ENCODE assay signal across 18 cellular contexts in the genomic region with DNA sequence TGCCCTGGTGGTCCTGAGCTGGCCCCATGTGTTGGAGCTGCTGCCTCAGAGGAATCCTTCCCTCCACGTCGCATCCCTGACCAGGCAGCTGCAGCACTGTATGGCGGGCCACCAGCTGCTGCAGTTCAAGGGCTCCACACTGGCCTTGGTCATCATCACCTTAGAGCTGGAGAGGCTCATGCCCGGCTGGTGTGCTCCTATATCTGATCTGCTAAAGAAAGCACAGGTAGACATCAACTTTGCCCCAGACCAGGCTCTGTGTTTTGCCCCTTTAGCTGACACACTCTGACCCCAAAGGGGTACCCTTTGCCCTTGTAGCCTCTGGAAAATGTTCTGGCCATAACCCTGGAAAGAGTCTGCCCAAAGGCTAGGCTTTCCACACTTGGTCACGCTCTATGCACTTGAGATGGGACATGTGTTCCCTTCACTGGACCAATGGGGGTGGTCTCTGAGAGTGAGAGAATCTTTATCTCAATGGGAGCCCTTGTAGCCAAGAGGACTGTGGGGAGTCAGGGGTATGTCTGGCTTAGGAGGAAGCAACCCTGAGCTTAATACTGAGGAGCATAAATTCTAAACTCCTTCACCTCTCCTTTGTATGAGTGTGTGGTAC. TPM values are rescaled to one million over a fixed set of nuclear protein-coding genes. Genes with fewer than 3 reads are reported as not detected.
DNase-seq lines count a peak whose midpoint lies in the region; ATAC-seq and TF ChIP-seq lines count a peak whose summit lies in the region.
"Had no signal": no experiment of that assay in that cellular context is flagged by ENCODE, and none has a peak within 500 bp of the region (broad histone marks: within the 10 kb centered on the region; RNA-seq: fewer than 3 reads in every experiment).

No MANE protein-coding gene starts in this region.

- no peaks in the 10 kb centered on the region for H3K27me3 ChIP-seq in right atrium auricular region

- H3K4me1 Mint-ChIP-seq in activated naive CD4-positive, alpha-beta T cell treated with anti-CD3 and anti-CD28 coated beads, Interleukin-2, amount 50 U/mL, for 24 hours = peaks cover 31% of the 10 kb centered on the region
- peaks cover 14% of the 10 kb centered on the region for H3K4me1 Mint-ChIP-seq in activated naive CD4-positive, alpha-beta T cell treated with anti-CD3 and anti-CD28 coated beads, Interleukin-2, amount 10 ng/mL, durations not matched to agents 7 days and 5 days
- H3K4me1 Mint-ChIP-seq in central memory CD8-positive, alpha-beta T cell = peaks cover 5% of the 10 kb centered on the region

- no peak for TF ChIP-seq CTCF in right atrium auricular region (IDR thresholded peaks at IDR 0.05)

- H3K27ac Mint-ChIP-seq in activated naive CD4-positive, alpha-beta T cell treated with anti-CD3 and anti-CD28 coated beads, Interleukin-2, amount 50 U/mL, for 24 hours = peak overlapping the region; percentile 59
- H3K27ac Mint-ChIP-seq in activated naive CD4-positive, alpha-beta T cell treated with anti-CD3 and anti-CD28 coated beads, Interleukin-2, amount 10 ng/mL, durations not matched to agents 7 days and 5 days = no peak overlapping the region
- peak overlapping the region; percentile 14 for H3K27ac Mint-ChIP-seq in central memory CD8-positive, alpha-beta T cell (ENCODE audit: low read depth)

- H3K27ac ChIP-seq in temporal lobe (ENCODE audit: low read depth, low read length) (peak overlapping the region; percentile 93), right atrium auricular region (no peak overlapping the region)
- H3K27ac ChIP-seq: adrenal gland, tibial artery had no signal

- no peak for DNase-seq in activated naive CD4-positive, alpha-beta T cell treated with anti-CD3 and anti-CD28 coated beads, Interleukin-2, amount 10 ng/mL, durations not matched to agents 7 days and 5 days
- no peak for DNase-seq in central memory CD8-positive, alpha-beta T cell (ENCODE audit: low spot score in 2 of 2)
- DNase-seq in NCI-H774 (lab: John Stamatoyannopoulos, UW) = no peak
- DNase-seq in right atrium auricular region (ENCODE audit: low spot score) = no peak
- DNase-seq: activated CD4-positive, alpha-beta T cell treated with anti-CD3 and anti-CD28 coated beads, Interleukin-2, amount 50 U/mL, for 1 hour; dermis blood vessel endothelial cell; DMS79; NCI-H1694; NCI-H69 had no signal

- H3K27me3 Mint-ChIP-seq in activated naive CD4-positive, alpha-beta T cell treated with anti-CD3 and anti-CD28 coated beads, Interleukin-2, amount 50 U/mL, for 24 hours = no peaks in the 10 kb centered on the region
- H3K27me3 Mint-ChIP-seq in activated naive CD4-positive, alpha-beta T cell treated with anti-CD3 and anti-CD28 coated beads, Interleukin-2, amount 10 ng/mL, durations not matched to agents 7 days and 5 days = peaks cover 11% of the 10 kb centered on the region
- H3K27me3 Mint-ChIP-seq in central memory CD8-positive, alpha-beta T cell = no peaks in the 10 kb centered on the region

- no peaks in the 10 kb centered on the region for H3K9me3 Mint-ChIP-seq in activated naive CD4-positive, alpha-beta T cell treated with anti-CD3 and anti-CD28 coated beads, Interleukin-2, amount 50 U/mL, for 24 hours
- H3K9me3 Mint-ChIP-seq in activated naive CD4-positive, alpha-beta T cell treated with anti-CD3 and anti-CD28 coated beads, Interleukin-2, amount 10 ng/mL, durations not matched to agents 7 days and 5 days = no peaks in the 10 kb centered on the region
- no peaks in the 10 kb centered on the region for H3K9me3 Mint-ChIP-seq in central memory CD8-positive, alpha-beta T cell

- H3K4me3 Mint-ChIP-seq in activated naive CD4-positive, alpha-beta T cell treated with anti-CD3 and anti-CD28 coated beads, Interleukin-2, amount 50 U/mL, for 24 hours = no peak overlapping the region
- no peak overlapping the region for H3K4me3 Mint-ChIP-seq in activated naive CD4-positive, alpha-beta T cell treated with anti-CD3 and anti-CD28 coated beads, Interleukin-2, amount 10 ng/mL, durations not matched to agents 7 days and 5 days
- no peak overlapping the region for H3K4me3 Mint-ChIP-seq in central memory CD8-positive, alpha-beta T cell

- no peaks in the 10 kb centered on the region for H3K9me3 ChIP-seq in right atrium auricular region
- H3K9me3 ChIP-seq: adrenal gland, tibial artery had no signal

- H3K4me3 ChIP-seq in right atrium auricular region = no peak overlapping the region
- H3K4me3 ChIP-seq: adrenal gland, K562, tibial artery had no signal

- CTCF ChIA-PET in activated naive CD4-positive, alpha-beta T cell treated with anti-CD3 and anti-CD28 coated beads, Interleukin-2, amount 10 ng/mL, durations not matched to agents 7 days and 5 days (lab: Charles Lee) = interaction anchor here (0.7 to 4.4 kb wide), 3 partner anchors 47 to 210 kb away, joined by 3 to 37 read pairs (median 4); no protein-coding TSS in a partner anchor

- ATAC-seq in central memory CD8-positive, alpha-beta T cell (replicated peaks; ENCODE audit: extremely low read depth, poor library complexity, severe bottlenecking) = no peak
- ATAC-seq in HG02798 (IDR thresholded peaks at IDR 0.05; ENCODE audit: poor library complexity, unreplicated experiment) = no peak
- ATAC-seq: K562 had no signal

- H3K36me3 Mint-ChIP-seq in activated naive CD4-positive, alpha-beta T cell treated with anti-CD3 and anti-CD28 coated beads, Interleukin-2, amount 50 U/mL, for 24 hours = peaks cover 12% of the 10 kb centered on the region
- peaks cover 2% of the 10 kb centered on the region for H3K36me3 Mint-ChIP-seq in activated naive CD4-positive, alpha-beta T cell treated with anti-CD3 and anti-CD28 coated beads, Interleukin-2, amount 10 ng/mL, durations not matched to agents 7 days and 5 days
- peaks cover 2% of the 10 kb centered on the region for H3K36me3 Mint-ChIP-seq in central memory CD8-positive, alpha-beta T cell (ENCODE audit: insufficient read depth)

- H3K36me3 ChIP-seq in right atrium auricular region = peaks cover under 1% of the 10 kb centered on the region
- H3K36me3 ChIP-seq: adrenal gland, tibial artery had no signal

- peak; percentile 16 for TF ChIP-seq POLR2A in GM19099 (IDR thresholded peaks at IDR 0.05; ENCODE audit: extremely low read depth, insufficient read length, low read depth)

- peaks cover 0 to 8% of the 10 kb centered on the region in 2 donors for H3K4me1 ChIP-seq in right atrium auricular region

RNA-seq across cellular contexts. Expression of a gene that starts 4.8 kb away (rescaled TPM):
- total RNA-seq in temporal lobe (under 0.01 TPM), right atrium auricular region (not detected)
- total RNA-seq: bronchial epithelial cell, fibroblast of villous mesenchyme had no signal

RNA-seq across cellular contexts. Expression of a gene that starts 14.7 kb away (rescaled TPM):
- total RNA-seq in temporal lobe (75.0 TPM), right atrium auricular region (1 to 10 TPM; 5.6 to 7.2 TPM)

RNA-seq across cellular contexts. Expression of a gene that starts 25.0 kb away (rescaled TPM):
- 27.3 TPM for total RNA-seq in temporal lobe
- 10 to 100 TPM; 21.1 to 24.8 TPM for total RNA-seq in right atrium auricular region
